Comparison of ENCODE assay signal across 10 cellular contexts in genomic region chr7:47792521-47793121, GRCh38.
DNase-seq lines count a peak whose midpoint lies in the region; ATAC-seq and TF ChIP-seq lines count a peak whose summit lies in the region.
"Had no signal": no experiment of that assay in that cellular context is flagged by ENCODE, and none has a peak within 500 bp of the region (broad histone marks: within the 10 kb centered on the region; RNA-seq: fewer than 3 reads in every experiment).

No MANE protein-coding gene starts in this region.

- no peak for ATAC-seq in GM19463 (IDR thresholded peaks at IDR 0.05; ENCODE audit: unreplicated experiment)

- in situ Hi-C loops in G401 (cut with HindIII; ENCODE audit: low sequenced_read_pairs) = no loop called here

- H3K27me3 ChIP-seq in colonic mucosa = no peaks in the 10 kb centered on the region
- H3K27me3 ChIP-seq: thyroid gland had no signal

- no peaks in the 10 kb centered on the region for H3K4me1 ChIP-seq in colonic mucosa
- H3K4me1 ChIP-seq: thyroid gland had no signal

- TF ChIP-seq CTCF in GM12865 (IDR thresholded peaks at IDR 0.05; ENCODE audit: insufficient read depth, low read depth, low read length, missing control alignments) (peak; percentile 3), colonic mucosa (IDR thresholded peaks at IDR 0.05) (peak; percentile 48)

- H3K4me3 ChIP-seq in GM12865 (ENCODE audit: low read depth, low read length) = no peak overlapping the region
- no peak overlapping the region for H3K4me3 ChIP-seq in colonic mucosa
- H3K4me3 ChIP-seq: esophagus muscularis mucosa, thyroid gland had no signal

- DNase-seq in GM12865 (ENCODE audit: low read depth) = peak; percentile 18
- peak; percentile 72 for DNase-seq in NCI-H82 treated with DMSO at 0.1 percent for 48 hours (lab: John Stamatoyannopoulos, UW; ENCODE audit: unreplicated experiment)
- no peak for DNase-seq in colonic mucosa
- peak; percentile 59 for DNase-seq in midbrain (lab: John Stamatoyannopoulos, UW)
- DNase-seq in T-helper 2 cell = no peak
- DNase-seq in G401 (ENCODE audit: low spot score) = no peak
- DNase-seq in NCI-H2227 treated with DMSO at 0.1 percent for 48 hours (lab: John Stamatoyannopoulos, UW) = no peak
- DNase-seq: thyroid gland had no signal

- intact Hi-C loops in colonic mucosa (cut with DNase I) = no loop called here

- no peaks in the 10 kb centered on the region for H3K36me3 ChIP-seq in colonic mucosa
- H3K36me3 ChIP-seq: thyroid gland had no signal

- H3K9me3 ChIP-seq in colonic mucosa = no peaks in the 10 kb centered on the region
- H3K9me3 ChIP-seq: esophagus muscularis mucosa, thyroid gland had no signal

- no peak overlapping the region for H3K9ac ChIP-seq in colonic mucosa (ENCODE audit: low read depth in 2 of 2, low read length in 2 of 2)

- no peak overlapping the region for H3K27ac ChIP-seq in colonic mucosa
- H3K27ac ChIP-seq: esophagus muscularis mucosa, thyroid gland had no signal

Comparison
In these comparisons a context has a peak if more than half of its experiments do, and no peak if none do; other contexts are left out.
1. DNase-seq: peak in GM12865 (single experiment), NCI-H82 treated with DMSO at 0.1 percent for 48 hours (single experiment) and midbrain (single experiment); none in colonic mucosa (single experiment), T-helper 2 cell (0 of 5), G401 (single experiment) and NCI-H2227 treated with DMSO at 0.1 percent for 48 hours (single experiment).